Comparison of ENCODE assay signal across 9 cellular contexts in the genomic region with DNA sequence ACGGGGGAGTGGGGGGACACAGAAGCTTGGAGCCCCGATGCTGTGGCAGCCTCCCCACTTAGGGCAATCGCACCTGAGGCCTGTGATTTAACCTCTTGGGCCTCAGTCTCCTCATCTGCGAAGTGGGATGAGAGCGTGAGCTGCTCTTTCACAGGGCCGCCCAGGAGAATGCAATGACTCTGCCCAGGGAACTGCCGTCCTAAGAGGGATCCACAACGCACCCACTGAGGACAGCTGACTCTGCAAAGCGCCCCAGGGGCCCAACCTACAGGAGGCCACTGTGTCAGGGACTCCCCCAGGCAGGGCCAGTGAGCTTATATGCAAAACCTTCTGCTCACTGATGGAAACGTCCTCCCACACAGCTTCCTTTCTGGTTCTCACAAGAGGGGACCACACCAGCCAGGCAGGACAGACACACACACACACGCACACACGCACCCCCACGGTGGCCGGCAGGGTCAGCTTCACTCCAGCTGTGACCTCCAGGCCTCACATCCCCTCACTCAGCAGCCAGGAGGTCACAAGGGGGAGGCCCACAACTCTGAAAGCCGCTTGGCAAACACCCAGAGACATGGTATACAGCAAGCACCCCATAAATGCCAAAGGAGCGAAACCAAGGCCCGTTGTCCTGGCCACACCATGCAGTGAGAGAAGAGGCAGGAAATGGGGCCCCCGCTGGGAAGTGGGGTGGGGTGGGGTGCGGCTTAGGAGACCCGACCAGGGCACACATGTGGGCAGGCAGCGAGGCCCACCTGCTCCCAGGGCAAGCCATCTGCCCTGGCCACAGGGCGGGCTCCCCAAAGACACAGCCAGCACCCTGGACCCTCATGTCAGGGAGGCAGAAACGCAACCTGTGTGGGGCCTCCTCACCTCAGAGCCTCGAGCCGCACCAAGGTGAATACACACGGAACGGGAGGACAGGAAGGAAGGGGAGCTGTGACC.
A peak's percentile ranks its signal among the peaks of the same experiment; 100 is the strongest.
DNase-seq lines count a peak whose midpoint lies in the region; ATAC-seq and TF ChIP-seq lines count a peak whose summit lies in the region.
"Had no signal": no experiment of that assay in that cellular context is flagged by ENCODE, and none has a peak within 500 bp of the region (broad histone marks: within the 10 kb centered on the region; RNA-seq: fewer than 3 reads in every experiment).

No MANE protein-coding gene starts in this region.

- H3K27ac ChIP-seq in mesenchymal stem cell (ENCODE audit: low read length, poor library complexity, severe bottlenecking) = no peak overlapping the region

- ATAC-seq in GM18520 (IDR thresholded peaks at IDR 0.05; ENCODE audit: unreplicated experiment) (peak; percentile 96), HG02588 (IDR thresholded peaks at IDR 0.05; ENCODE audit: unreplicated experiment) (peak; percentile 94), mucosa of descending colon (peak; percentile 45)

- DNase-seq in mucosa of descending colon (peak in 1 of 3 donors; percentile 66), SW 1271 (lab: John Stamatoyannopoulos, UW) (no peak), cortex of kidney (lab: John Stamatoyannopoulos, UW) (no peak), epidermal melanocyte (ENCODE audit: insufficient read length, low spot score) (no peak), mesenchymal stem cell (no peak)
- DNase-seq: IMR-90 had no signal

- 89% methylated on average over 27 of the region's 27 CpGs for WGBS in mesenchymal stem cell

- H3K36me3 Mint-ChIP-seq in T-helper 1 cell treated with Interleukin-12 subunit alpha and Interleukin-12 subunit beta and Interleukin-4 antibody, amounts not matched to agents 30 μg/mL and 1 μg/mL, for 36 hours (ENCODE audit: low read depth) = peaks cover 3% of the 10 kb centered on the region

- H2BK5ac ChIP-seq in mesenchymal stem cell (ENCODE audit: low read depth, low read length, poor library complexity, severe bottlenecking) = no peak overlapping the region

- no peak overlapping the region for H4K91ac ChIP-seq in mesenchymal stem cell (ENCODE audit: low read length)

- H3K4me2 ChIP-seq in mesenchymal stem cell (ENCODE audit: low read length, poor library complexity, severe bottlenecking) = no peak overlapping the region

- no peaks in the 10 kb centered on the region for H3K36me3 ChIP-seq in mucosa of descending colon (ENCODE audit: low read depth)
- peaks cover 38 to 77% of the 10 kb centered on the region in 2 experiments for H3K36me3 ChIP-seq in mesenchymal stem cell (ENCODE audit: control insufficient read depth in 1 of 2, insufficient read depth in 2 of 2, low read depth in 1 of 2, low read length in 2 of 2)

- H2BK15ac ChIP-seq in mesenchymal stem cell (ENCODE audit: low read depth, poor library complexity, severe bottlenecking) = no peak overlapping the region

- no peak overlapping the region for H3K9ac ChIP-seq in mesenchymal stem cell (ENCODE audit: low read length)

- peaks cover 8% of the 10 kb centered on the region for H3K4me1 Mint-ChIP-seq in T-helper 1 cell treated with Interleukin-12 subunit alpha and Interleukin-12 subunit beta and Interleukin-4 antibody, amounts not matched to agents 30 μg/mL and 1 μg/mL, for 36 hours (ENCODE audit: low read depth)

- H3K27me3 Mint-ChIP-seq in T-helper 1 cell treated with Interleukin-12 subunit alpha and Interleukin-12 subunit beta and Interleukin-4 antibody, amounts not matched to agents 30 μg/mL and 1 μg/mL, for 36 hours (ENCODE audit: low read depth) = no peaks in the 10 kb centered on the region

- no peak overlapping the region for H2BK12ac ChIP-seq in mesenchymal stem cell (ENCODE audit: low read length in 2 of 2)

- TF ChIP-seq CTCF in mucosa of descending colon (IDR thresholded peaks at IDR 0.05) = no peak

- no peak overlapping the region for H3K18ac ChIP-seq in mesenchymal stem cell (ENCODE audit: low read depth in 1 of 2, low read length in 2 of 2)

- H2AFZ ChIP-seq in mesenchymal stem cell (ENCODE audit: low read depth, low read length) = no peak overlapping the region

- H2AK5ac ChIP-seq in mesenchymal stem cell (ENCODE audit: low read length, severe bottlenecking) = no peak overlapping the region

- no peak overlapping the region for H4K8ac ChIP-seq in mesenchymal stem cell (ENCODE audit: low read length)

- H3K4me3 ChIP-seq in mucosa of descending colon = no peak overlapping the region
- H3K4me3 ChIP-seq in mesenchymal stem cell (ENCODE audit: insufficient read depth in 1 of 2, low read depth in 1 of 2, low read length in 2 of 2) = no peak overlapping the region

- no peak overlapping the region for H3K4me3 Mint-ChIP-seq in T-helper 1 cell treated with Interleukin-12 subunit alpha and Interleukin-12 subunit beta and Interleukin-4 antibody, amounts not matched to agents 30 μg/mL and 1 μg/mL, for 36 hours

- no peak overlapping the region for H2BK120ac ChIP-seq in mesenchymal stem cell (ENCODE audit: low read depth, low read length)

- H3K4ac ChIP-seq in mesenchymal stem cell (ENCODE audit: low read depth in 1 of 2, low read length in 2 of 2) = no peak overlapping the region

- no peaks in the 10 kb centered on the region for H3K9me3 Mint-ChIP-seq in T-helper 1 cell treated with Interleukin-12 subunit alpha and Interleukin-12 subunit beta and Interleukin-4 antibody, amounts not matched to agents 30 μg/mL and 1 μg/mL, for 36 hours

- intact Hi-C loops in mucosa of descending colon (cut with DNase I, micrococcal nuclease) = no loop called here

- H3K27me3 ChIP-seq in mesenchymal stem cell (ENCODE audit: control insufficient read depth in 1 of 2, insufficient read depth in 1 of 2, low read length in 2 of 2) = no peaks in the 10 kb centered on the region

- no peaks in the 10 kb centered on the region for H3K4me1 ChIP-seq in mucosa of descending colon (ENCODE audit: low read depth)
- peaks cover 57% of the 10 kb centered on the region for H3K4me1 ChIP-seq in mesenchymal stem cell (ENCODE audit: control insufficient read depth, insufficient read depth, low read depth, low read length)

- no peak overlapping the region for H3K23ac ChIP-seq in mesenchymal stem cell (ENCODE audit: low read length in 2 of 2)

- peaks cover 19% of the 10 kb centered on the region for H3K79me1 ChIP-seq in mesenchymal stem cell (replicated peaks; ENCODE audit: low read length, poor library complexity, severe bottlenecking)

- peak overlapping the region; percentile 65 for H3K27ac Mint-ChIP-seq in T-helper 1 cell treated with Interleukin-12 subunit alpha and Interleukin-12 subunit beta and Interleukin-4 antibody, amounts not matched to agents 30 μg/mL and 1 μg/mL, for 36 hours

- no peaks in the 10 kb centered on the region for H3K9me3 ChIP-seq in mucosa of descending colon
- H3K9me3 ChIP-seq in mesenchymal stem cell (ENCODE audit: control insufficient read depth, low read length) = no peaks in the 10 kb centered on the region

- no peak overlapping the region for H3K14ac ChIP-seq in mesenchymal stem cell (ENCODE audit: low read length in 2 of 2)

Comparison
In these comparisons a context has a peak if more than half of its experiments do, and no peak if none do; other contexts are left out.
1. ATAC-seq: peak in every context shown above with its lines; median percentile 96 in GM18520; 94 in HG02588; 45 in mucosa of descending colon.